ENCODE assay signal across 24 cellular contexts in genomic region chr6:91317247-91317646, GRCh38.
DNase-seq lines count a peak whose midpoint lies in the region; ATAC-seq and TF ChIP-seq lines count a peak whose summit lies in the region.
"Had no signal": no experiment of that assay in that cellular context is flagged by ENCODE, and none has a peak within 500 bp of the region (broad histone marks: within the 10 kb centered on the region; RNA-seq: fewer than 3 reads in every experiment).

No MANE protein-coding gene starts in this region.

- peaks cover 2% of the 10 kb centered on the region for H3K9me3 Mint-ChIP-seq in nephron
- peaks cover 0 to 10% of the 10 kb centered on the region in 2 donors for H3K9me3 Mint-ChIP-seq in natural killer cell
- H3K9me3 Mint-ChIP-seq: activated CD8-positive, alpha-beta T cell treated with anti-CD3 and anti-CD28 coated beads for 36 hours; activated naive CD4-positive, alpha-beta T cell treated with anti-CD3 and anti-CD28 coated beads, Interleukin-2, amount 10 ng/mL, durations not matched to agents 7 days and 5 days; type B pancreatic cell had no signal

- in situ Hi-C loops in G401 (cut with HindIII; ENCODE audit: low sequenced_read_pairs), result no loop called here

- H3K27ac Mint-ChIP-seq in nephron (peak overlapping the region in 2 of 3 experiments; percentile 61 to 92), natural killer cell (no peak overlapping the region)
- H3K27ac Mint-ChIP-seq: activated CD8-positive, alpha-beta T cell treated with anti-CD3 and anti-CD28 coated beads for 36 hours; activated naive CD4-positive, alpha-beta T cell treated with anti-CD3 and anti-CD28 coated beads, Interleukin-2, amount 10 ng/mL, durations not matched to agents 7 days and 5 days; CD8-positive, alpha-beta T cell; immature natural killer cell; stimulated activated effector memory CD8-positive, alpha-beta T cell treated with anti-CD3 and anti-CD28 coated beads, Interleukin-12 subunit alpha, Interleukin-12 subunit beta, amount 100 ng/mL, for 72 hours; type B pancreatic cell had no signal

- no peak overlapping the region for H3K4me3 Mint-ChIP-seq in nephron
- H3K4me3 Mint-ChIP-seq in natural killer cell, result no peak overlapping the region
- H3K4me3 Mint-ChIP-seq: activated CD8-positive, alpha-beta T cell treated with anti-CD3 and anti-CD28 coated beads for 36 hours; activated naive CD4-positive, alpha-beta T cell treated with anti-CD3 and anti-CD28 coated beads, Interleukin-2, amount 10 ng/mL, durations not matched to agents 7 days and 5 days; CD8-positive, alpha-beta T cell; immature natural killer cell; stimulated activated effector memory CD8-positive, alpha-beta T cell treated with anti-CD3 and anti-CD28 coated beads, Interleukin-12 subunit alpha, Interleukin-12 subunit beta, amount 100 ng/mL, for 72 hours; type B pancreatic cell had no signal

- peak; percentile 13 for DNase-seq in G401 (ENCODE audit: low spot score)
- DNase-seq in NCI-H1048 (lab: John Stamatoyannopoulos, UW), result peak; percentile 35
- DNase-seq in choroid plexus epithelial cell (ENCODE audit: low read depth), result peak; percentile 73
- no peak for DNase-seq in NCI-H774 (lab: John Stamatoyannopoulos, UW)
- no peak for DNase-seq in natural killer cell
- no peak for DNase-seq in DMS79 (lab: John Stamatoyannopoulos, UW)
- DNase-seq: activated CD8-positive, alpha-beta memory T cell treated with anti-CD3 and anti-CD28 coated beads, Interleukin-2, amount 50 U/mL, for 48 hours; activated CD8-positive, alpha-beta T cell treated with anti-CD3 and anti-CD28 coated beads for 36 hours; activated naive CD4-positive, alpha-beta T cell treated with anti-CD3 and anti-CD28 coated beads, Interleukin-2, amount 10 ng/mL, durations not matched to agents 7 days and 5 days; BE2C; CD8-positive, alpha-beta T cell; hypothalamus; immature natural killer cell; left ventricle myocardium inferior; NCI-H1694; NCI-H510A; SHP77 treated with DMSO at 0.1 percent for 48 hours; sigmoid colon; stimulated activated CD4-positive, alpha-beta T cell treated with anti-CD3 and anti-CD28 coated beads, Interleukin-4, amount 100 ng/mL, for 4 hours had no signal

- TF ChIP-seq CTCF in choroid plexus epithelial cell (conservative IDR thresholded peaks at IDR 0.05; ENCODE audit: low read depth, low read length), result no peak
- no peak for TF ChIP-seq CTCF in nephron (IDR thresholded peaks at IDR 0.05; ENCODE audit: unreplicated experiment in 3 of 3)
- no peak for TF ChIP-seq CTCF in natural killer cell (IDR thresholded peaks at IDR 0.05)

- peaks cover 21% of the 10 kb centered on the region for H3K4me1 Mint-ChIP-seq in nephron
- no peaks in the 10 kb centered on the region for H3K4me1 Mint-ChIP-seq in natural killer cell
- H3K4me1 Mint-ChIP-seq: activated naive CD4-positive, alpha-beta T cell treated with anti-CD3 and anti-CD28 coated beads, Interleukin-2, amount 10 ng/mL, durations not matched to agents 7 days and 5 days; immature natural killer cell; stimulated activated effector memory CD8-positive, alpha-beta T cell treated with anti-CD3 and anti-CD28 coated beads, Interleukin-12 subunit alpha, Interleukin-12 subunit beta, amount 100 ng/mL, for 72 hours had no signal

- H3K36me3 Mint-ChIP-seq in nephron (ENCODE audit: low read depth), result no peaks in the 10 kb centered on the region
- no peaks in the 10 kb centered on the region for H3K36me3 Mint-ChIP-seq in natural killer cell
- H3K36me3 Mint-ChIP-seq: activated naive CD4-positive, alpha-beta T cell treated with anti-CD3 and anti-CD28 coated beads, Interleukin-2, amount 10 ng/mL, durations not matched to agents 7 days and 5 days; CD8-positive, alpha-beta T cell; immature natural killer cell; stimulated activated effector memory CD8-positive, alpha-beta T cell treated with anti-CD3 and anti-CD28 coated beads, Interleukin-12 subunit alpha, Interleukin-12 subunit beta, amount 100 ng/mL, for 72 hours; type B pancreatic cell had no signal

- H3K27me3 Mint-ChIP-seq in nephron (ENCODE audit: low read depth), result no peaks in the 10 kb centered on the region
- no peaks in the 10 kb centered on the region for H3K27me3 Mint-ChIP-seq in natural killer cell (ENCODE audit: low read depth in 2 of 2)
- H3K27me3 Mint-ChIP-seq: activated CD8-positive, alpha-beta T cell treated with anti-CD3 and anti-CD28 coated beads for 36 hours; activated naive CD4-positive, alpha-beta T cell treated with anti-CD3 and anti-CD28 coated beads, Interleukin-2, amount 10 ng/mL, durations not matched to agents 7 days and 5 days; type B pancreatic cell had no signal

- H3K4me3 ChIP-seq in choroid plexus epithelial cell (ENCODE audit: low read depth, low read length), result no peak overlapping the region
- H3K4me3 ChIP-seq: left ventricle myocardium inferior, sigmoid colon had no signal

- intact Hi-C loops in natural killer cell (cut with micrococcal nuclease), result no loop called here

- no peak for ATAC-seq in natural killer cell
- ATAC-seq in GM19035 (IDR thresholded peaks at IDR 0.05; ENCODE audit: unreplicated experiment), result no peak
- ATAC-seq: activated CD8-positive, alpha-beta T cell treated with anti-CD3 and anti-CD28 coated beads for 36 hours; CD8-positive, alpha-beta T cell; Panc1; stimulated activated effector memory CD8-positive, alpha-beta T cell treated with anti-CD3 and anti-CD28 coated beads, Interleukin-12 subunit alpha, Interleukin-12 subunit beta, amount 100 ng/mL, for 72 hours had no signal

Comparison
In these comparisons a context has a peak if more than half of its experiments do, and no peak if none do; other contexts are left out.
1. DNase-seq: peak in G401 (single experiment), NCI-H1048 (single experiment) and choroid plexus epithelial cell (single experiment); none in NCI-H774 (single experiment), natural killer cell (single experiment) and DMS79 (single experiment).
2. H3K27ac Mint-ChIP-seq: peak in nephron (2 of 3); none in natural killer cell (0 of 2).